1 cellular context compared by ENCODE assay signal in the genomic region with DNA sequence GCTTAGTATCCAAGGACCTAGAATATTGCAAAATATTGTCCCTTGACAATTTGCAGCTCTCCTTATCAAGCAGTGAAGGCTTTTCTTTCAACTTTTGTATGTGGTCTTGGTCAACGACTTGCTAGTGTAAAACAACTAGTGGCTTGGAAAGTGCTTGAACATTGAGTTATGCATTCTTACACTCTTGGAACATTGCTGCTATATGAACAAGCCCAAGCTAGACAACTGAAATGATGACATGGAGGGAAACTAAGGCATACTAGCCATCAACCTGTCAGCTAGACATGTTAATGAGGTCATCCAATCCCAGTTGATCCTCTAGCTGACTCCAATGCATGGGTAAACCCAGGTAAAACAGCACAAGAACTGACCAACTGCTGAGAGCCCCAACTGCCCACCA.
TF ChIP-seq lines count a peak whose summit lies in the region.

No MANE protein-coding gene starts in this region.

TF ChIP-seq in K562, 482 proteins besides CTCF, POLR2A, EP300 and RAD21 (continued from another document):
- TF ChIP-seq, protein P1, sequence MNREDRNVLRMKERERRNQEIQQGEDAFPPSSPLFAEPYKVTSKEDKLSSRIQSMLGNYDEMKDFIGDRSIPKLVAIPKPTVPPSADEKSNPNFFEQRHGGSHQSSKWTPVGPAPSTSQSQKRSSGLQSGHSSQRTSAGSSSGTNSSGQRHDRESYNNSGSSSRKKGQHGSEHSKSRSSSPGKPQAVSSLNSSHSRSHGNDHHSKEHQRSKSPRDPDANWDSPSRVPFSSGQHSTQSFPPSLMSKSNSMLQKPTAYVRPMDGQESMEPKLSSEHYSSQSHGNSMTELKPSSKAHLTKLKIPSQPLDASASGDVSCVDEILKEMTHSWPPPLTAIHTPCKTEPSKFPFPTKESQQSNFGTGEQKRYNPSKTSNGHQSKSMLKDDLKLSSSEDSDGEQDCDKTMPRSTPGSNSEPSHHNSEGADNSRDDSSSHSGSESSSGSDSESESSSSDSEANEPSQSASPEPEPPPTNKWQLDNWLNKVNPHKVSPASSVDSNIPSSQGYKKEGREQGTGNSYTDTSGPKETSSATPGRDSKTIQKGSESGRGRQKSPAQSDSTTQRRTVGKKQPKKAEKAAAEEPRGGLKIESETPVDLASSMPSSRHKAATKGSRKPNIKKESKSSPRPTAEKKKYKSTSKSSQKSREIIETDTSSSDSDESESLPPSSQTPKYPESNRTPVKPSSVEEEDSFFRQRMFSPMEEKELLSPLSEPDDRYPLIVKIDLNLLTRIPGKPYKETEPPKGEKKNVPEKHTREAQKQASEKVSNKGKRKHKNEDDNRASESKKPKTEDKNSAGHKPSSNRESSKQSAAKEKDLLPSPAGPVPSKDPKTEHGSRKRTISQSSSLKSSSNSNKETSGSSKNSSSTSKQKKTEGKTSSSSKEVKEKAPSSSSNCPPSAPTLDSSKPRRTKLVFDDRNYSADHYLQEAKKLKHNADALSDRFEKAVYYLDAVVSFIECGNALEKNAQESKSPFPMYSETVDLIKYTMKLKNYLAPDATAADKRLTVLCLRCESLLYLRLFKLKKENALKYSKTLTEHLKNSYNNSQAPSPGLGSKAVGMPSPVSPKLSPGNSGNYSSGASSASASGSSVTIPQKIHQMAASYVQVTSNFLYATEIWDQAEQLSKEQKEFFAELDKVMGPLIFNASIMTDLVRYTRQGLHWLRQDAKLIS (CRISPR knock-in tag; IDR thresholded peaks at IDR 0.05): no peak
- TF ChIP-seq, protein P2, sequence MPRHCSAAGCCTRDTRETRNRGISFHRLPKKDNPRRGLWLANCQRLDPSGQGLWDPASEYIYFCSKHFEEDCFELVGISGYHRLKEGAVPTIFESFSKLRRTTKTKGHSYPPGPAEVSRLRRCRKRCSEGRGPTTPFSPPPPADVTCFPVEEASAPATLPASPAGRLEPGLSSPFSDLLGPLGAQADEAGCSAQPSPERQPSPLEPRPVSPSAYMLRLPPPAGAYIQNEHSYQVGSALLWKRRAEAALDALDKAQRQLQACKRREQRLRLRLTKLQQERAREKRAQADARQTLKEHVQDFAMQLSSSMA (CRISPR knock-in tag; IDR thresholded peaks at IDR 0.05): no peak
- TF ChIP-seq MCM2 (IDR thresholded peaks at IDR 0.05; ENCODE audit: low read depth): no peak
- TF ChIP-seq, protein P3, sequence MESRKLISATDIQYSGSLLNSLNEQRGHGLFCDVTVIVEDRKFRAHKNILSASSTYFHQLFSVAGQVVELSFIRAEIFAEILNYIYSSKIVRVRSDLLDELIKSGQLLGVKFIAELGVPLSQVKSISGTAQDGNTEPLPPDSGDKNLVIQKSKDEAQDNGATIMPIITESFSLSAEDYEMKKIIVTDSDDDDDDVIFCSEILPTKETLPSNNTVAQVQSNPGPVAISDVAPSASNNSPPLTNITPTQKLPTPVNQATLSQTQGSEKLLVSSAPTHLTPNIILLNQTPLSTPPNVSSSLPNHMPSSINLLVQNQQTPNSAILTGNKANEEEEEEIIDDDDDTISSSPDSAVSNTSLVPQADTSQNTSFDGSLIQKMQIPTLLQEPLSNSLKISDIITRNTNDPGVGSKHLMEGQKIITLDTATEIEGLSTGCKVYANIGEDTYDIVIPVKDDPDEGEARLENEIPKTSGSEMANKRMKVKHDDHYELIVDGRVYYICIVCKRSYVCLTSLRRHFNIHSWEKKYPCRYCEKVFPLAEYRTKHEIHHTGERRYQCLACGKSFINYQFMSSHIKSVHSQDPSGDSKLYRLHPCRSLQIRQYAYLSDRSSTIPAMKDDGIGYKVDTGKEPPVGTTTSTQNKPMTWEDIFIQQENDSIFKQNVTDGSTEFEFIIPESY (CRISPR knock-in tag; IDR thresholded peaks at IDR 0.05): no peak
- TF ChIP-seq DIDO1 (tag; IDR thresholded peaks at IDR 0.05; ENCODE audit: low read depth): no peak
- TF ChIP-seq, protein P4, sequence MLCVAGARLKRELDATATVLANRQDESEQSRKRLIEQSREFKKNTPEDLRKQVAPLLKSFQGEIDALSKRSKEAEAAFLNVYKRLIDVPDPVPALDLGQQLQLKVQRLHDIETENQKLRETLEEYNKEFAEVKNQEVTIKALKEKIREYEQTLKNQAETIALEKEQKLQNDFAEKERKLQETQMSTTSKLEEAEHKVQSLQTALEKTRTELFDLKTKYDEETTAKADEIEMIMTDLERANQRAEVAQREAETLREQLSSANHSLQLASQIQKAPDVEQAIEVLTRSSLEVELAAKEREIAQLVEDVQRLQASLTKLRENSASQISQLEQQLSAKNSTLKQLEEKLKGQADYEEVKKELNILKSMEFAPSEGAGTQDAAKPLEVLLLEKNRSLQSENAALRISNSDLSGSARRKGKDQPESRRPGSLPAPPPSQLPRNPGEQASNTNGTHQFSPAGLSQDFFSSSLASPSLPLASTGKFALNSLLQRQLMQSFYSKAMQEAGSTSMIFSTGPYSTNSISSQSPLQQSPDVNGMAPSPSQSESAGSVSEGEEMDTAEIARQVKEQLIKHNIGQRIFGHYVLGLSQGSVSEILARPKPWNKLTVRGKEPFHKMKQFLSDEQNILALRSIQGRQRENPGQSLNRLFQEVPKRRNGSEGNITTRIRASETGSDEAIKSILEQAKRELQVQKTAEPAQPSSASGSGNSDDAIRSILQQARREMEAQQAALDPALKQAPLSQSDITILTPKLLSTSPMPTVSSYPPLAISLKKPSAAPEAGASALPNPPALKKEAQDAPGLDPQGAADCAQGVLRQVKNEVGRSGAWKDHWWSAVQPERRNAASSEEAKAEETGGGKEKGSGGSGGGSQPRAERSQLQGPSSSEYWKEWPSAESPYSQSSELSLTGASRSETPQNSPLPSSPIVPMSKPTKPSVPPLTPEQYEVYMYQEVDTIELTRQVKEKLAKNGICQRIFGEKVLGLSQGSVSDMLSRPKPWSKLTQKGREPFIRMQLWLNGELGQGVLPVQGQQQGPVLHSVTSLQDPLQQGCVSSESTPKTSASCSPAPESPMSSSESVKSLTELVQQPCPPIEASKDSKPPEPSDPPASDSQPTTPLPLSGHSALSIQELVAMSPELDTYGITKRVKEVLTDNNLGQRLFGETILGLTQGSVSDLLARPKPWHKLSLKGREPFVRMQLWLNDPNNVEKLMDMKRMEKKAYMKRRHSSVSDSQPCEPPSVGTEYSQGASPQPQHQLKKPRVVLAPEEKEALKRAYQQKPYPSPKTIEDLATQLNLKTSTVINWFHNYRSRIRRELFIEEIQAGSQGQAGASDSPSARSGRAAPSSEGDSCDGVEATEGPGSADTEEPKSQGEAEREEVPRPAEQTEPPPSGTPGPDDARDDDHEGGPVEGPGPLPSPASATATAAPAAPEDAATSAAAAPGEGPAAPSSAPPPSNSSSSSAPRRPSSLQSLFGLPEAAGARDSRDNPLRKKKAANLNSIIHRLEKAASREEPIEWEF (CRISPR knock-in tag; IDR thresholded peaks at IDR 0.05): no peak
- no peak for TF ChIP-seq ZNF76 (CRISPR knock-in tag; IDR thresholded peaks at IDR 0.05; ENCODE audit: borderline replicate concordance)
- TF ChIP-seq, protein P5, sequence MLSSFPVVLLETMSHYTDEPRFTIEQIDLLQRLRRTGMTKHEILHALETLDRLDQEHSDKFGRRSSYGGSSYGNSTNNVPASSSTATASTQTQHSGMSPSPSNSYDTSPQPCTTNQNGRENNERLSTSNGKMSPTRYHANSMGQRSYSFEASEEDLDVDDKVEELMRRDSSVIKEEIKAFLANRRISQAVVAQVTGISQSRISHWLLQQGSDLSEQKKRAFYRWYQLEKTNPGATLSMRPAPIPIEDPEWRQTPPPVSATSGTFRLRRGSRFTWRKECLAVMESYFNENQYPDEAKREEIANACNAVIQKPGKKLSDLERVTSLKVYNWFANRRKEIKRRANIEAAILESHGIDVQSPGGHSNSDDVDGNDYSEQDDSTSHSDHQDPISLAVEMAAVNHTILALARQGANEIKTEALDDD (IDR thresholded peaks at IDR 0.05): peak; percentile 93
- TF ChIP-seq, protein P6, sequence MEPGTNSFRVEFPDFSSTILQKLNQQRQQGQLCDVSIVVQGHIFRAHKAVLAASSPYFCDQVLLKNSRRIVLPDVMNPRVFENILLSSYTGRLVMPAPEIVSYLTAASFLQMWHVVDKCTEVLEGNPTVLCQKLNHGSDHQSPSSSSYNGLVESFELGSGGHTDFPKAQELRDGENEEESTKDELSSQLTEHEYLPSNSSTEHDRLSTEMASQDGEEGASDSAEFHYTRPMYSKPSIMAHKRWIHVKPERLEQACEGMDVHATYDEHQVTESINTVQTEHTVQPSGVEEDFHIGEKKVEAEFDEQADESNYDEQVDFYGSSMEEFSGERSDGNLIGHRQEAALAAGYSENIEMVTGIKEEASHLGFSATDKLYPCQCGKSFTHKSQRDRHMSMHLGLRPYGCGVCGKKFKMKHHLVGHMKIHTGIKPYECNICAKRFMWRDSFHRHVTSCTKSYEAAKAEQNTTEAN (CRISPR knock-in tag; IDR thresholded peaks at IDR 0.05): no peak
- TF ChIP-seq NR2C1 (IDR thresholded peaks at IDR 0.05): no peak
- 0 out of 2 replicates have a peak, but pooled peaks have one; percentile 30 for TF ChIP-seq NR2C1 (tag; IDR thresholded peaks at IDR 0.05)
- 0 out of 2 replicates have a peak, but pooled peaks have one; percentile 18 for TF ChIP-seq TCF3 (CRISPR knock-in tag; IDR thresholded peaks at IDR 0.05)
- no peak for TF ChIP-seq MAFF (IDR thresholded peaks at IDR 0.05; ENCODE audit: low read length)
- no peak for TF ChIP-seq ETV1 (tag; conservative IDR thresholded peaks at IDR 0.05; ENCODE audit: low read depth)
- no peak for TF ChIP-seq ZFPM2 (CRISPR knock-in tag; IDR thresholded peaks at IDR 0.05)
- TF ChIP-seq CHCHD3 (CRISPR knock-in tag; IDR thresholded peaks at IDR 0.05): no peak
- TF ChIP-seq, protein P7, sequence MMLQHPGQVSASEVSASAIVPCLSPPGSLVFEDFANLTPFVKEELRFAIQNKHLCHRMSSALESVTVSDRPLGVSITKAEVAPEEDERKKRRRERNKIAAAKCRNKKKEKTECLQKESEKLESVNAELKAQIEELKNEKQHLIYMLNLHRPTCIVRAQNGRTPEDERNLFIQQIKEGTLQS (IDR thresholded peaks at IDR 0.05): peak; percentile 48
- TF ChIP-seq, protein P7 (CRISPR knock-in tag; conservative IDR thresholded peaks at IDR 0.05): no peak
- TF ChIP-seq MXI1 (IDR thresholded peaks at IDR 0.05; ENCODE audit: low read depth, low read length): no peak
- peak; percentile 51; the same call in 1 of the 2 replicates for TF ChIP-seq EHMT2 (IDR thresholded peaks at IDR 0.05)
- TF ChIP-seq POU5F1 (IDR thresholded peaks at IDR 0.05; ENCODE audit: borderline replicate concordance, low read depth, low read length, partially characterized antibody): no peak
- no peak for TF ChIP-seq PTTG1 (tag; IDR thresholded peaks at IDR 0.05; ENCODE audit: low read depth)
TF ChIP-seq in K562: peak in this region for 15.
